8 cellular contexts compared by ENCODE assay signal in the genomic region with DNA sequence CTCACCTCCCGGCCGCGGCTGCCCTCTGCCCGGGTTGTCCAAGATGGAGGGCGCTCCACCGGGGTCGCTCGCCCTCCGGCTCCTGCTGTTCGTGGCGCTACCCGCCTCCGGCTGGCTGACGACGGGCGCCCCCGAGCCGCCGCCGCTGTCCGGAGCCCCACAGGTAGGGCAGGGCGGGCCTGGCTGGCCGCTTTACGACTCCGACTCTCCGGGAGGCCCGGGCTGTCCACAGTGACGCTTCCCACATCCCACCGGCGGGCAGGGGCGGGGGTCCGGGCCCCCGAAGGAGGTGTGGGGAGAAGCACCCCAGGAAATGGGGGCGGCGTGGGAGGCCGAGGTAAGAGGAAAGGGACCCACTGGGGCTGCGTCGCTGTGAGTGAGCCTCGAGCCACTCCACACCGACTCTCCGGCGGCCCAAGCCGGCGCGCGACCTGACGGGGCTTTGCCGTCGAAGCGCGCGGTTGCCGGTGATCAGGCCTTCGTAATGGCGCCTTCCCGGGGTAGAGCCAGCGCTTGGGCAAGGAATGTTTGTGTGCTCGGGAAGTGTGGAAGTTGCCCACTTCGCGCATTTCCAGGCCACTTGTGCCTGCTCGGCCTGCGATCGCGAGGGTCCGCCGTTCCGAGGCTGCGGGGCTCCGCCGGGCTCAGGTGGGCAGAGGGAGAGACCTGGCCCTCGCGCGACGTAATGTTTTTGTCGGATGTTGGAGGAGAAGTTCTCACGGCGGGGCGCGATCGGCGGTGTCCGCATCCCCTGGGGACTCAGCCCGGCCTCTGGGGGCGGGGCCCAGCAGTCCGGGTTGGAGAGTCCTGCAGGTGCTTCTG. TPM values are rescaled to one million over a fixed set of nuclear protein-coding genes. Genes with fewer than 3 reads are reported as not detected.
A peak's percentile ranks its signal among the peaks of the same experiment; 100 is the strongest.
DNase-seq lines count a peak whose midpoint lies in the region; ATAC-seq lines count a peak whose summit lies in the region.

A gene with protein sequence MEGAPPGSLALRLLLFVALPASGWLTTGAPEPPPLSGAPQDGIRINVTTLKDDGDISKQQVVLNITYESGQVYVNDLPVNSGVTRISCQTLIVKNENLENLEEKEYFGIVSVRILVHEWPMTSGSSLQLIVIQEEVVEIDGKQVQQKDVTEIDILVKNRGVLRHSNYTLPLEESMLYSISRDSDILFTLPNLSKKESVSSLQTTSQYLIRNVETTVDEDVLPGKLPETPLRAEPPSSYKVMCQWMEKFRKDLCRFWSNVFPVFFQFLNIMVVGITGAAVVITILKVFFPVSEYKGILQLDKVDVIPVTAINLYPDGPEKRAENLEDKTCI (plus strand): TSS at position 4 of the 822 bp plus-strand sequence. CDS start 40 bp downstream, at position 44.

- peak within 1 kb of the TSS; percentile 95 for H3K27ac Mint-ChIP-seq in activated T-cell treated with anti-CD3 and anti-CD28 coated beads, Interleukin-2, amount 50 U/mL, for 24 hours

- in situ Hi-C loops in ACHN (cut with HindIII; ENCODE audit: low pct_ligation_motif_present, low pct_unique_long_range_greater_than_20kb, low sequenced_read_pairs) = no loop called here

- no peaks in the 10 kb centered on the region for H3K9me3 Mint-ChIP-seq in activated T-cell treated with anti-CD3 and anti-CD28 coated beads, Interleukin-2, amount 50 U/mL, for 24 hours

- ATAC-seq in GM18511 (IDR thresholded peaks at IDR 0.05; ENCODE audit: unreplicated experiment) = peak; percentile 28
- peak; percentile 9 for ATAC-seq in HG03095 (IDR thresholded peaks at IDR 0.05; ENCODE audit: unreplicated experiment)
- peak; percentile 52 for ATAC-seq in esophagus mucosa
- ATAC-seq in stimulated activated naive CD8-positive, alpha-beta T cell treated with anti-CD3 and anti-CD28 coated beads, Interleukin-15, Interleukin-2, amounts not matched to agents 100 U/mL and 50 U/mL, for 24 hours = peak; percentile 14

- peaks cover 35% of the 10 kb centered on the region for H3K4me1 Mint-ChIP-seq in activated T-cell treated with anti-CD3 and anti-CD28 coated beads, Interleukin-2, amount 50 U/mL, for 24 hours (ENCODE audit: low read depth)

- H3K27me3 Mint-ChIP-seq in activated T-cell treated with anti-CD3 and anti-CD28 coated beads, Interleukin-2, amount 50 U/mL, for 24 hours = no peaks in the 10 kb centered on the region

- peak; percentile 53 for DNase-seq in ACHN
- peak; percentile 45 to 50 for DNase-seq in NOMO-1 (lab: John Stamatoyannopoulos, UW; ENCODE audit: unreplicated experiment in 2 of 2)
- no peak for DNase-seq in activated T-cell treated with anti-CD3 and anti-CD28 coated beads, Interleukin-2, amount 50 U/mL, for 24 hours
- peak; percentile 41 for DNase-seq in myocyte (ENCODE audit: low read depth)
- DNase-seq in stimulated activated naive CD8-positive, alpha-beta T cell treated with anti-CD3 and anti-CD28 coated beads, Interleukin-15, Interleukin-2, amounts not matched to agents 100 U/mL and 50 U/mL, for 24 hours = peak; percentile 56

- H3K4me3 Mint-ChIP-seq in activated T-cell treated with anti-CD3 and anti-CD28 coated beads, Interleukin-2, amount 50 U/mL, for 24 hours = peak within 1 kb of the TSS; percentile 92

- H3K36me3 Mint-ChIP-seq in activated T-cell treated with anti-CD3 and anti-CD28 coated beads, Interleukin-2, amount 50 U/mL, for 24 hours (ENCODE audit: low read depth) = peaks cover 11% of the 10 kb centered on the region

RNA-seq across cellular contexts. Expression of the gene that starts here (rescaled TPM):
- 19.4 TPM for total RNA-seq in esophagus mucosa
- total RNA-seq in myocyte = 39.8 and 42.0 TPM in 2 replicates
- 33.0 TPM for polyA plus RNA-seq in myocyte (2012)
